9 cellular contexts compared by ENCODE assay signal in genomic region chr10:80199828-80200227, GRCh38. TPM values are rescaled to one million over a fixed set of nuclear protein-coding genes. Genes with fewer than 3 reads are reported as not detected.
DNase-seq lines count a peak whose midpoint lies in the region; ATAC-seq and TF ChIP-seq lines count a peak whose summit lies in the region.
"Had no signal": no experiment of that assay in that cellular context is flagged by ENCODE, and none has a peak within 500 bp of the region (broad histone marks: within the 10 kb centered on the region; RNA-seq: fewer than 3 reads in every experiment).

No MANE protein-coding gene starts in this region.

- intact Hi-C loops in uterus (cut with DNase I; ENCODE audit: low total_unique reads), result no loop called here

- H3K36me3 ChIP-seq in uterus, result no peaks in the 10 kb centered on the region

- no peak for ATAC-seq in activated naive CD8-positive, alpha-beta T cell treated with anti-CD3 and anti-CD28 coated beads, Interleukin-2, amount 50 U/mL, for 24 hours

- H3K27me3 Mint-ChIP-seq in activated naive CD8-positive, alpha-beta T cell, result no peaks in the 10 kb centered on the region
- H3K27me3 Mint-ChIP-seq in activated naive CD8-positive, alpha-beta T cell treated with anti-CD3 and anti-CD28 coated beads, Interleukin-2, amount 50 U/mL, for 24 hours, result no peaks in the 10 kb centered on the region

- peak overlapping the region; percentile 99 to 100 for H3K27ac ChIP-seq in coronary artery
- peak overlapping the region; percentile 47 for H3K27ac ChIP-seq in uterus

- H3K36me3 Mint-ChIP-seq in activated naive CD8-positive, alpha-beta T cell, result peaks cover 11% of the 10 kb centered on the region
- peaks cover 25% of the 10 kb centered on the region for H3K36me3 Mint-ChIP-seq in activated naive CD8-positive, alpha-beta T cell treated with anti-CD3 and anti-CD28 coated beads, Interleukin-2, amount 50 U/mL, for 24 hours (ENCODE audit: low read depth)

- no peak for DNase-seq in activated naive CD8-positive, alpha-beta T cell treated with anti-CD3 and anti-CD28 coated beads, Interleukin-2, amount 50 U/mL, for 24 hours
- peak; percentile 86 for DNase-seq in coronary artery (ENCODE audit: low spot score)
- peak; percentile 82 for DNase-seq in medulla oblongata (ENCODE audit: extremely low spot score)
- peak in 1 of 2 donors; percentile 39 for DNase-seq in uterus
- no peak for DNase-seq in erythroblast (lab: John Stamatoyannopoulos, UW)
- DNase-seq in retina, result no peak
- DNase-seq in NCI-H446 treated with DMSO at 0.1 percent for 48 hours (lab: John Stamatoyannopoulos, UW), result no peak
- DNase-seq: COR-L47 had no signal

- TF ChIP-seq CTCF in coronary artery (IDR thresholded peaks at IDR 0.05) (peak; percentile 18), uterus (IDR thresholded peaks at IDR 0.05) (peak in 1 of 4 experiments; percentile 4)

- no peaks in the 10 kb centered on the region for H3K9me3 ChIP-seq in uterus

- peak overlapping the region; percentile 76 for H3K27ac Mint-ChIP-seq in activated naive CD8-positive, alpha-beta T cell
- no peak overlapping the region for H3K27ac Mint-ChIP-seq in activated naive CD8-positive, alpha-beta T cell treated with anti-CD3 and anti-CD28 coated beads, Interleukin-2, amount 50 U/mL, for 24 hours

- peaks cover 0 to 8% of the 10 kb centered on the region in 2 donors for H3K4me1 ChIP-seq in uterus

- no peaks in the 10 kb centered on the region for H3K27me3 ChIP-seq in uterus

- TF ChIP-seq POLR2A in uterus (IDR thresholded peaks at IDR 0.05) (no peak), erythroblast (IDR thresholded peaks at IDR 0.05; ENCODE audit: low read length) (no peak)

- peaks cover 3% of the 10 kb centered on the region for H3K9me3 Mint-ChIP-seq in activated naive CD8-positive, alpha-beta T cell (ENCODE audit: low read depth)
- H3K9me3 Mint-ChIP-seq in activated naive CD8-positive, alpha-beta T cell treated with anti-CD3 and anti-CD28 coated beads, Interleukin-2, amount 50 U/mL, for 24 hours, result no peaks in the 10 kb centered on the region

- H3K4me1 Mint-ChIP-seq in activated naive CD8-positive, alpha-beta T cell (ENCODE audit: low read depth), result peaks cover 90% of the 10 kb centered on the region
- H3K4me1 Mint-ChIP-seq in activated naive CD8-positive, alpha-beta T cell treated with anti-CD3 and anti-CD28 coated beads, Interleukin-2, amount 50 U/mL, for 24 hours, result peaks cover 87% of the 10 kb centered on the region

- H3K4me3 ChIP-seq in coronary artery (peak overlapping the region; percentile 34), uterus (no peak overlapping the region)

- no peak overlapping the region for H3K4me3 Mint-ChIP-seq in activated naive CD8-positive, alpha-beta T cell
- H3K4me3 Mint-ChIP-seq in activated naive CD8-positive, alpha-beta T cell treated with anti-CD3 and anti-CD28 coated beads, Interleukin-2, amount 50 U/mL, for 24 hours, result no peak overlapping the region

RNA-seq across cellular contexts. Expression of gene ANXA11, which starts 5.5 kb away (rescaled TPM):
- 100 to 1,000 TPM in 1 of 4 donors, 10 to 100 TPM in 3; 15.6 to 157 (median 47.2) TPM for total RNA-seq in uterus

Comparison
In these comparisons a context has a peak if more than half of its experiments do, and no peak if none do; other contexts are left out.
1. DNase-seq: peak in coronary artery (single experiment) and medulla oblongata (single experiment); none in activated naive CD8-positive, alpha-beta T cell treated with anti-CD3 and anti-CD28 coated beads, Interleukin-2, amount 50 U/mL, for 24 hours (single experiment), erythroblast (0 of 2), retina (single experiment) and NCI-H446 treated with DMSO at 0.1 percent for 48 hours (single experiment).